In genomic region chrX:44245730-44246129, GRCh38 we compare ENCODE assay signal across 22 cellular contexts.
A peak's percentile ranks its signal among the peaks of the same experiment; 100 is the strongest.
DNase-seq lines count a peak whose midpoint lies in the region; ATAC-seq lines count a peak whose summit lies in the region.
"Had no signal": no experiment of that assay in that cellular context is flagged by ENCODE, and none has a peak within 500 bp of the region (broad histone marks: within the 10 kb centered on the region; RNA-seq: fewer than 3 reads in every experiment).

No MANE protein-coding gene starts in this region.

- peaks cover 0 to 5% of the 10 kb centered on the region in 2 donors for H3K36me3 Mint-ChIP-seq in CD4-positive, alpha-beta memory T cell
- peaks cover 5% of the 10 kb centered on the region for H3K36me3 Mint-ChIP-seq in T-cell
- no peaks in the 10 kb centered on the region for H3K36me3 Mint-ChIP-seq in natural killer cell treated with Interleukin-12 subunit alpha and Interleukin-12 subunit beta and Interleukin-15 and Interleukin-18, amount 100 ng/mL, for 72 hours

- H2BK5ac ChIP-seq in mesendoderm (ENCODE audit: low read length): no peak overlapping the region

- H3K4ac ChIP-seq in mesendoderm (ENCODE audit: low read depth, low read length): no peak overlapping the region

- CTCF ChIA-PET in CD4-positive, alpha-beta memory T cell (lab: Charles Lee; ENCODE audit: partially characterized antibody): interaction anchor here (0.9 to 5.1 kb wide), 8 partner anchors 19 to 410 kb away, joined by 3 to 78 read pairs (median 7); no protein-coding TSS in a partner anchor
- CTCF ChIA-PET in T-cell (lab: Charles Lee): interaction anchor here (0.6 to 3.3 kb wide), 2 partner anchors 283 to 287 kb away, joined by 5 to 35 read pairs; no protein-coding TSS in a partner anchor

- H3K79me1 ChIP-seq in mesendoderm (ENCODE audit: low read length): no peaks in the 10 kb centered on the region

- H4K5ac ChIP-seq in mesendoderm (ENCODE audit: low read length): no peak overlapping the region

- H3K27me3 Mint-ChIP-seq in CD4-positive, alpha-beta memory T cell: no peaks in the 10 kb centered on the region
- H3K27me3 Mint-ChIP-seq in T-cell: peaks cover 0 to 8% of the 10 kb centered on the region in 2 donors
- H3K27me3 Mint-ChIP-seq in natural killer cell treated with Interleukin-12 subunit alpha and Interleukin-12 subunit beta and Interleukin-15 and Interleukin-18, amount 100 ng/mL, for 72 hours: peaks cover 0 to 7% of the 10 kb centered on the region in 2 donors

- H3K79me2 ChIP-seq in mesendoderm (ENCODE audit: control insufficient read depth, insufficient read depth, low read length): no peaks in the 10 kb centered on the region

- H3K27ac Mint-ChIP-seq in CD4-positive, alpha-beta memory T cell: peak overlapping the region; percentile 24 to 61 (median 57)
- peak overlapping the region; percentile 74 to 76 for H3K27ac Mint-ChIP-seq in T-cell
- peak overlapping the region; percentile 37 to 47 for H3K27ac Mint-ChIP-seq in natural killer cell treated with Interleukin-12 subunit alpha and Interleukin-12 subunit beta and Interleukin-15 and Interleukin-18, amount 100 ng/mL, for 72 hours
- H3K27ac Mint-ChIP-seq: HFFc6 had no signal

- H3K56ac ChIP-seq in mesendoderm (ENCODE audit: low read length): no peak overlapping the region

- no peak overlapping the region for H3K18ac ChIP-seq in mesendoderm (ENCODE audit: low read length)

- intact Hi-C loops in CD4-positive, alpha-beta memory T cell (cut with micrococcal nuclease): loop anchor here (1.0 to 10.0 kb wide), 4 partner anchors 8 to 629 kb away; partner anchors contain the start of genes FUNDC1 and KDM6A

- no peaks in the 10 kb centered on the region for H3K9me3 ChIP-seq in CD4-positive, alpha-beta memory T cell (ENCODE audit: control insufficient read depth in 1 of 2, low read length in 2 of 2)
- H3K9me3 ChIP-seq: Caco-2, esophagus squamous epithelium, SJSA1, tibial artery had no signal

- H4K8ac ChIP-seq in mesendoderm (ENCODE audit: low read depth, low read length): no peak overlapping the region

- no peak overlapping the region for H2BK15ac ChIP-seq in mesendoderm (replicated peaks; ENCODE audit: low read depth)

- H3K4me1 ChIP-seq in CD4-positive, alpha-beta memory T cell (ENCODE audit: insufficient read depth, low read length): peaks cover 14% of the 10 kb centered on the region
- no peaks in the 10 kb centered on the region for H3K4me1 ChIP-seq in mesendoderm (ENCODE audit: control insufficient read depth, low read depth, low read length)
- H3K4me1 ChIP-seq: Caco-2, esophagus squamous epithelium, SJSA1, tibial artery had no signal

- DNase-seq in CD4-positive, alpha-beta memory T cell: peak; percentile 24 to 40 (median 29)
- DNase-seq in T-cell (peak in 29 of 34 experiments; percentile 12 to 51 (median 28)), mesendoderm (no peak)
- peak; percentile 61 for DNase-seq in activated effector memory CD4-positive, alpha-beta T cell treated with anti-CD3 and anti-CD28 coated beads, Interleukin-2, amount 50 U/mL, for 16 hours
- DNase-seq in natural killer cell treated with Interleukin-12 subunit alpha and Interleukin-12 subunit beta and Interleukin-15 and Interleukin-18, amount 100 ng/mL, for 72 hours (ENCODE audit: low spot score): no peak
- DNase-seq: activated CD4-positive, CD25-positive, alpha-beta regulatory T cell; anterior cingulate cortex; Caco-2; effector CD8-positive, alpha-beta T cell; esophagus squamous epithelium; HFFc6; IMR-90; NCI-H1436 treated with DMSO at 0.1 percent for 48 hours; PC-9; small intestine; T-helper 9 cell; tibial artery had no signal

- H3K4me3 Mint-ChIP-seq in CD4-positive, alpha-beta memory T cell: peak overlapping the region in 7 of 8 donors; percentile 18 to 79 (median 31)
- H3K4me3 Mint-ChIP-seq in T-cell: peak overlapping the region in 1 of 3 donors; percentile 28
- peak overlapping the region; percentile 42 for H3K4me3 Mint-ChIP-seq in natural killer cell treated with Interleukin-12 subunit alpha and Interleukin-12 subunit beta and Interleukin-15 and Interleukin-18, amount 100 ng/mL, for 72 hours
- H3K4me3 Mint-ChIP-seq: HFFc6 had no signal

- no peak overlapping the region for H3K4me3 ChIP-seq in CD4-positive, alpha-beta memory T cell (ENCODE audit: low read length in 2 of 2)
- H3K4me3 ChIP-seq in mesendoderm (ENCODE audit: low read length): no peak overlapping the region
- H3K4me3 ChIP-seq: esophagus squamous epithelium, PC-9, SJSA1, tibial artery had no signal

- WGBS in mesendoderm (ENCODE audit: extremely low coverage, insufficient coverage, low lambda C conversion rate): no CpG with 5 or more reads among the region's 7 CpGs

- H3K4me1 Mint-ChIP-seq in CD4-positive, alpha-beta memory T cell: peaks cover 17 to 52% (median 29%) of the 10 kb centered on the region in 4 donors
- H3K4me1 Mint-ChIP-seq in T-cell: peaks cover 30 to 48% (median 43%) of the 10 kb centered on the region in 3 donors
- peaks cover 4 to 8% of the 10 kb centered on the region in 2 donors for H3K4me1 Mint-ChIP-seq in natural killer cell treated with Interleukin-12 subunit alpha and Interleukin-12 subunit beta and Interleukin-15 and Interleukin-18, amount 100 ng/mL, for 72 hours (ENCODE audit: low read depth in 2 of 2)

- ATAC-seq in T-cell (replicated peaks in 1 of 4) (peak; percentile 83 to 98 (median 93)), HG03378 (IDR thresholded peaks at IDR 0.05; ENCODE audit: unreplicated experiment) (no peak), GM19467 (IDR thresholded peaks at IDR 0.05; ENCODE audit: unreplicated experiment) (no peak)
- ATAC-seq in natural killer cell treated with Interleukin-12 subunit alpha and Interleukin-12 subunit beta and Interleukin-15 and Interleukin-18, amount 100 ng/mL, for 72 hours: no peak
- ATAC-seq: left lobe of liver had no signal

- no peak overlapping the region for H3K27ac ChIP-seq in CD4-positive, alpha-beta memory T cell (ENCODE audit: low read depth, low read length)
- H3K27ac ChIP-seq in mesendoderm (ENCODE audit: low read depth, low read length): no peak overlapping the region
- H3K27ac ChIP-seq: esophagus squamous epithelium, HL-60, PC-9, SJSA1, tibial artery had no signal

- no peaks in the 10 kb centered on the region for H3K36me3 ChIP-seq in CD4-positive, alpha-beta memory T cell (ENCODE audit: insufficient read depth, low read length)
- no peaks in the 10 kb centered on the region for H3K36me3 ChIP-seq in mesendoderm (ENCODE audit: control insufficient read depth, insufficient read depth, low read length)
- H3K36me3 ChIP-seq: esophagus squamous epithelium, SJSA1, tibial artery had no signal

- H3K27me3 ChIP-seq in CD4-positive, alpha-beta memory T cell (ENCODE audit: insufficient read depth, low read length): no peaks in the 10 kb centered on the region
- H3K27me3 ChIP-seq in mesendoderm (ENCODE audit: insufficient read depth, low read length, poor library complexity): no peaks in the 10 kb centered on the region
- H3K27me3 ChIP-seq: esophagus squamous epithelium, SJSA1, tibial artery had no signal

- H2BK120ac ChIP-seq in mesendoderm (ENCODE audit: low read depth, low read length): no peak overlapping the region

- no peak overlapping the region for H3K4me2 ChIP-seq in mesendoderm (ENCODE audit: low read length)
- H3K4me2 ChIP-seq: PC-9 had no signal

- peaks cover 0 to 5% (median under 1%) of the 10 kb centered on the region in 8 donors for H3K9me3 Mint-ChIP-seq in CD4-positive, alpha-beta memory T cell
- H3K9me3 Mint-ChIP-seq in T-cell: peaks cover 0 to 4% (median 4%) of the 10 kb centered on the region in 3 donors
- H3K9me3 Mint-ChIP-seq in natural killer cell treated with Interleukin-12 subunit alpha and Interleukin-12 subunit beta and Interleukin-15 and Interleukin-18, amount 100 ng/mL, for 72 hours: no peaks in the 10 kb centered on the region
- H3K9me3 Mint-ChIP-seq: HFFc6 had no signal

- H3K9ac ChIP-seq in mesendoderm (ENCODE audit: low read length): no peak overlapping the region

- no peak overlapping the region for H2AK5ac ChIP-seq in mesendoderm (ENCODE audit: low read length)

- POLR2A ChIA-PET in CD4-positive, alpha-beta memory T cell (lab: Charles Lee; ENCODE audit: partially characterized antibody): interaction anchor here (1.0 to 3.2 kb wide), 7 partner anchors 8 to 287 kb away, joined by 3 to 20 read pairs (median 5); partner anchors contain the start of gene EFHC2
- POLR2A ChIA-PET in T-cell (lab: Charles Lee): no interaction called here

- no peak overlapping the region for H3K23ac ChIP-seq in mesendoderm (ENCODE audit: low read length)

Comparison
In these comparisons a context has a peak if more than half of its experiments do, and no peak if none do; other contexts are left out.
1. DNase-seq: peak in CD4-positive, alpha-beta memory T cell (5 of 5), T-cell (29 of 34) and activated effector memory CD4-positive, alpha-beta T cell treated with anti-CD3 and anti-CD28 coated beads, Interleukin-2, amount 50 U/mL, for 16 hours (single experiment); none in natural killer cell treated with Interleukin-12 subunit alpha and Interleukin-12 subunit beta and Interleukin-15 and Interleukin-18, amount 100 ng/mL, for 72 hours (single experiment) and mesendoderm (single experiment).
2. ATAC-seq: peak in T-cell (4 of 4); none in natural killer cell treated with Interleukin-12 subunit alpha and Interleukin-12 subunit beta and Interleukin-15 and Interleukin-18, amount 100 ng/mL, for 72 hours (0 of 2), HG03378 (single experiment) and GM19467 (single experiment).
3. Peak in every context shown above with its lines, with median percentiles within 50 percentile points of each other: H3K27ac Mint-ChIP-seq.